11 cellular contexts compared by ENCODE assay signal in the genomic region with DNA sequence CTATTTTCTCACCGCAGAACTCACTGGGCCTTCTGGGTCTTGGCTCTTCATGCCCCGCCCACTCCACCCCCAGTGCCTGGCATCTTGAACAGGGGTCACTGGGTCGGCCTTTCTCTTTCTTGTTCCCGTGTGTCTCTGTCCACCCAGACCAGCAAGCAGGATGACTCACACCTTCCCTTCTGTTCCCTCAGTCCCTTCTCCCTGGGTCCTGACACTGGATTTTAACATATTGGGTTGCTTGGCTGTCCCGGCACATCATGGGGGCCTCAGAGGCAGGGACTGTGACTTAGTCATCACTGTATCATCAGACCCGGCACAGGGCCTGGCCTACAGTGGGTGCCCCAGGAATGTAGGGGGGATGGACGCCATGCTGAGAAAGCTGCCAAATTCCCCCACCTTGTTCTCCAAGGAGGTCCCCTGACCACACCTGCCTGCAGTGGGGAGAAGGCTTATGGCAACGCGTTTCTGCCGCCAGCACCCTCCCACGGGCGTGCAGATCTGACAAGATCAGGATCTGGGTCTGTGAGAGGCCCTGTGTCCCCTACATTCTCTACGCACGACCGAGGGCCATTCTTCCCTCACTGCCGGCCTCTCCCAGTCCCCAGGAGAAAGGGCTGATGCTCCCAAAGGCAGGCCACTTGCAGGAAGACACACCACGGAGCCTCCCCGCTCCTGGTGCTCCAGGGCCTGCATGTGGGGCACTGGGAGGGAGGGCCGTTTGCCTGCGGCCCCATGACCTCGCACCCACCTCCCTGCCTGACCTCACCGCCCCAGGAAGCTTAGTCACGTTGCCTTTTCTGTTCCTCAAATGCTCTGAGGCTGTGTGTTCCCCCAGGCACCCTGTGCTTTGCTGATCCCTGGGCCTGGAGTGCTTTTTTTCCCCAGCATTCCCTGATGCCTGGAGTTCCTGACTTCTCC.
DNase-seq lines count a peak whose midpoint lies in the region; ATAC-seq and TF ChIP-seq lines count a peak whose summit lies in the region.
"Had no signal": no experiment of that assay in that cellular context is flagged by ENCODE, and none has a peak within 500 bp of the region (broad histone marks: within the 10 kb centered on the region; RNA-seq: fewer than 3 reads in every experiment).

No MANE protein-coding gene starts in this region.

- no peak overlapping the region for H3K27ac Mint-ChIP-seq in CD4-positive, alpha-beta T cell
- H3K27ac Mint-ChIP-seq: activated CD4-positive, alpha-beta memory T cell treated with anti-CD3 and anti-CD28 coated beads for 36 hours had no signal

- 0 out of 2 replicates have a peak overlapping the region, but pooled peaks have one; percentile 31 for H3K9ac ChIP-seq in BLaER1

- no peak for TF ChIP-seq CTCF in CD4-positive, alpha-beta T cell (IDR thresholded peaks at IDR 0.05)

- intact Hi-C loops in CD4-positive, alpha-beta T cell (cut with DNase I, micrococcal nuclease) = no loop called here

- H3K27me3 Mint-ChIP-seq in CD4-positive, alpha-beta T cell = no peaks in the 10 kb centered on the region
- H3K27me3 Mint-ChIP-seq: activated CD4-positive, alpha-beta memory T cell treated with anti-CD3 and anti-CD28 coated beads for 36 hours had no signal

- DNase-seq in M059J (ENCODE audit: low read depth) (peak; percentile 99), brain pericyte (ENCODE audit: low read depth, low spot score) (peak; percentile 30), kidney tubule cell (ENCODE audit: low spot score) (peak; percentile 98), SW 1271 (lab: John Stamatoyannopoulos, UW) (no peak)
- DNase-seq in CD4-positive, alpha-beta T cell = no peak
- DNase-seq: activated CD4-positive, alpha-beta memory T cell treated with anti-CD3 and anti-CD28 coated beads for 36 hours; COR-L47; NCI-H82 had no signal

- POLR2A ChIA-PET in CD4-positive, alpha-beta T cell (lab: Charles Lee) = no interaction called here

- H3K4me1 ChIP-seq in BLaER1 = peaks cover 54% of the 10 kb centered on the region

- no peaks in the 10 kb centered on the region for H3K4me1 Mint-ChIP-seq in CD4-positive, alpha-beta T cell (ENCODE audit: low read depth)

- no peaks in the 10 kb centered on the region for H3K9me3 Mint-ChIP-seq in CD4-positive, alpha-beta T cell
- H3K9me3 Mint-ChIP-seq: activated CD4-positive, alpha-beta memory T cell treated with anti-CD3 and anti-CD28 coated beads for 36 hours had no signal

- peak overlapping the region; percentile 53 for H3K27ac ChIP-seq in BLaER1
- H3K27ac ChIP-seq in CD4-positive, alpha-beta T cell (ENCODE audit: low read depth, low read length) = no peak overlapping the region

- no peaks in the 10 kb centered on the region for H3K36me3 Mint-ChIP-seq in CD4-positive, alpha-beta T cell (ENCODE audit: low read depth)
- H3K36me3 Mint-ChIP-seq: activated CD4-positive, alpha-beta memory T cell treated with anti-CD3 and anti-CD28 coated beads for 36 hours had no signal

- no peaks in the 10 kb centered on the region for H3K27me3 ChIP-seq in BLaER1
- H3K27me3 ChIP-seq in CD4-positive, alpha-beta T cell (ENCODE audit: control insufficient read depth, insufficient read depth, low read length) = no peaks in the 10 kb centered on the region

- H3K9me3 ChIP-seq in BLaER1 = no peaks in the 10 kb centered on the region
- no peaks in the 10 kb centered on the region for H3K9me3 ChIP-seq in CD4-positive, alpha-beta T cell (ENCODE audit: control insufficient read depth, low read length)

- H3K4me3 Mint-ChIP-seq in CD4-positive, alpha-beta T cell = no peak overlapping the region
- H3K4me3 Mint-ChIP-seq: activated CD4-positive, alpha-beta memory T cell treated with anti-CD3 and anti-CD28 coated beads for 36 hours had no signal

- peak overlapping the region; percentile 44 for H3K4me2 ChIP-seq in BLaER1

- CTCF ChIA-PET in CD4-positive, alpha-beta T cell (lab: Charles Lee) = interaction anchor here (0.6 kb wide), 1 partner anchor 303 kb away, joined by 3 read pairs; no protein-coding TSS in a partner anchor

- ATAC-seq in CD4-positive, alpha-beta T cell (ENCODE audit: poor library complexity) = no peak
- no peak for ATAC-seq in HG02840 (IDR thresholded peaks at IDR 0.05; ENCODE audit: low FRiP score, unreplicated experiment)
- no peak for ATAC-seq in GM18867 (IDR thresholded peaks at IDR 0.05; ENCODE audit: unreplicated experiment)

- H3K36me3 ChIP-seq in BLaER1 = no peaks in the 10 kb centered on the region

- peaks cover 62% of the 10 kb centered on the region for H4K20me1 ChIP-seq in BLaER1

- H3K4me3 ChIP-seq in BLaER1 = no peak overlapping the region

Comparison
In these comparisons a context has a peak if more than half of its experiments do, and no peak if none do; other contexts are left out.
1. DNase-seq: peak in M059J (single experiment), brain pericyte (single experiment) and kidney tubule cell (single experiment); none in CD4-positive, alpha-beta T cell (0 of 10) and SW 1271 (0 of 2).